ENCODE assay signal across 1 cellular context in the genomic region with DNA sequence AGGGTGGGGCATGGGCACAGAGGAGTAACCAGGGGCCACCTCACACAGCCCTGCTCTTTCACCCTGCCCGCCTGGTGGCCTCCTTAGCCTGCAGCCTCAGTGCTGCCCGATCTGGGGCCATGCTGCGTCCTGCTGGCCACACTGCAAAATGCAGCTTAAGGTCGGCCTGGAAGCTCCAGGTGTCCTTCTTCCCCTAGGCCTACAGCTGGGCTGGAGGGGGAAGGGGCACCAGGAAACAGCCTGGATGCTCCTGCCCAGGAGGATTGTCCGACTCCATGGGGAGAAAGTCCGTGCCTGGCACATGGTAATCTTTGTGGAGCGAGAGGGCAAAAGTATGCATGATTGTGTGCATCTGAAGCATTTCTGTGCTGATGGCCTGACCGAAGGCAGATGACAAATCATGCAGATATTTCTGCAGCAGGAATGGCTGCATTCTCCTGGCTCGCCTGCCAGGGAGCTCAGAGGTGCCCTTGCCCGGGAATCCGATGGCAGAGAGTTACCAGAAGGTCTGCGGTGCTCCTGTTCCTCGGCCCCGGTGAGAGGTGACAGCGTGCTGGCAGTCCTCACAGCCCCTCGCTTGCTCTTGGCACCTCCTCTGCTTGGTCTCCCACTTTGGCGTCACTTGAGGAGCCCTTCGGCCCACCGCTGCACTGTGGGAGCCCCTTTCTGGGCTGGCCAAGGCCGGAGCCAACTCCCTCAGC.
TF ChIP-seq lines count a peak whose summit lies in the region.

No MANE protein-coding gene starts in this region.

TF ChIP-seq in liver, 16 proteins besides CTCF, POLR2A, EP300 and RAD21 (continued from another document):
- TF ChIP-seq, protein P1, sequence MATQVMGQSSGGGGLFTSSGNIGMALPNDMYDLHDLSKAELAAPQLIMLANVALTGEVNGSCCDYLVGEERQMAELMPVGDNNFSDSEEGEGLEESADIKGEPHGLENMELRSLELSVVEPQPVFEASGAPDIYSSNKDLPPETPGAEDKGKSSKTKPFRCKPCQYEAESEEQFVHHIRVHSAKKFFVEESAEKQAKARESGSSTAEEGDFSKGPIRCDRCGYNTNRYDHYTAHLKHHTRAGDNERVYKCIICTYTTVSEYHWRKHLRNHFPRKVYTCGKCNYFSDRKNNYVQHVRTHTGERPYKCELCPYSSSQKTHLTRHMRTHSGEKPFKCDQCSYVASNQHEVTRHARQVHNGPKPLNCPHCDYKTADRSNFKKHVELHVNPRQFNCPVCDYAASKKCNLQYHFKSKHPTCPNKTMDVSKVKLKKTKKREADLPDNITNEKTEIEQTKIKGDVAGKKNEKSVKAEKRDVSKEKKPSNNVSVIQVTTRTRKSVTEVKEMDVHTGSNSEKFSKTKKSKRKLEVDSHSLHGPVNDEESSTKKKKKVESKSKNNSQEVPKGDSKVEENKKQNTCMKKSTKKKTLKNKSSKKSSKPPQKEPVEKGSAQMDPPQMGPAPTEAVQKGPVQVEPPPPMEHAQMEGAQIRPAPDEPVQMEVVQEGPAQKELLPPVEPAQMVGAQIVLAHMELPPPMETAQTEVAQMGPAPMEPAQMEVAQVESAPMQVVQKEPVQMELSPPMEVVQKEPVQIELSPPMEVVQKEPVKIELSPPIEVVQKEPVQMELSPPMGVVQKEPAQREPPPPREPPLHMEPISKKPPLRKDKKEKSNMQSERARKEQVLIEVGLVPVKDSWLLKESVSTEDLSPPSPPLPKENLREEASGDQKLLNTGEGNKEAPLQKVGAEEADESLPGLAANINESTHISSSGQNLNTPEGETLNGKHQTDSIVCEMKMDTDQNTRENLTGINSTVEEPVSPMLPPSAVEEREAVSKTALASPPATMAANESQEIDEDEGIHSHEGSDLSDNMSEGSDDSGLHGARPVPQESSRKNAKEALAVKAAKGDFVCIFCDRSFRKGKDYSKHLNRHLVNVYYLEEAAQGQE (IDR thresholded peaks at IDR 0.05), result no peak
- TF ChIP-seq HNF4A (conservative IDR thresholded peaks at IDR 0.05), result no peak
- TF ChIP-seq FOXA1 (IDR thresholded peaks at IDR 0.05), result no peak
- no peak for TF ChIP-seq SP1 (IDR thresholded peaks at IDR 0.05)
- TF ChIP-seq RXRA (IDR thresholded peaks at IDR 0.05), result no peak
- TF ChIP-seq, protein P2, sequence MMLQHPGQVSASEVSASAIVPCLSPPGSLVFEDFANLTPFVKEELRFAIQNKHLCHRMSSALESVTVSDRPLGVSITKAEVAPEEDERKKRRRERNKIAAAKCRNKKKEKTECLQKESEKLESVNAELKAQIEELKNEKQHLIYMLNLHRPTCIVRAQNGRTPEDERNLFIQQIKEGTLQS (IDR thresholded peaks at IDR 0.05), result no peak
- TF ChIP-seq GABPA (IDR thresholded peaks at IDR 0.05 in 1 of 2, conservative IDR thresholded peaks at IDR 0.05 in 1 of 2), result no peak
- TF ChIP-seq FOXA2 (IDR thresholded peaks at IDR 0.05), result no peak
- TF ChIP-seq YY1 (IDR thresholded peaks at IDR 0.05), result no peak
- TF ChIP-seq, protein P3, sequence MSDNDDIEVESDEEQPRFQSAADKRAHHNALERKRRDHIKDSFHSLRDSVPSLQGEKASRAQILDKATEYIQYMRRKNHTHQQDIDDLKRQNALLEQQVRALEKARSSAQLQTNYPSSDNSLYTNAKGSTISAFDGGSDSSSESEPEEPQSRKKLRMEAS (IDR thresholded peaks at IDR 0.05), result no peak
